ENCODE assay signal across 14 cellular contexts in genomic region chr15:87369269-87369668, GRCh38.
DNase-seq lines count a peak whose midpoint lies in the region; ATAC-seq and TF ChIP-seq lines count a peak whose summit lies in the region.
"Had no signal": no experiment of that assay in that cellular context is flagged by ENCODE, and none has a peak within 500 bp of the region (broad histone marks: within the 10 kb centered on the region; RNA-seq: fewer than 3 reads in every experiment).

No MANE protein-coding gene starts in this region.

- CTCF ChIA-PET in PC-3 (lab: Charles Lee) = no interaction called here

- no peaks in the 10 kb centered on the region for H4K20me1 ChIP-seq in PC-3 (ENCODE audit: low read length)

- H3F3A ChIP-seq in PC-3 (ENCODE audit: low read length, unreplicated experiment) = no peaks in the 10 kb centered on the region

- peak overlapping the region; percentile 29; the same call in 1 of the 2 replicates for H3K27ac ChIP-seq in PC-3 (ENCODE audit: low read length)
- H3K27ac ChIP-seq: uterus had no signal

- no peak for TF ChIP-seq CTCF in PC-3 (conservative IDR thresholded peaks at IDR 0.05; ENCODE audit: low read depth, low read length)

- H3K9me2 ChIP-seq in PC-3 (replicated peaks; ENCODE audit: low read length) = no peaks in the 10 kb centered on the region

- POLR2A ChIA-PET in PC-3 (lab: Charles Lee; ENCODE audit: unreplicated experiment) = no interaction called here

- H3K79me2 ChIP-seq in PC-3 (ENCODE audit: low read length) = no peaks in the 10 kb centered on the region

- no peak overlapping the region for H3K9ac ChIP-seq in PC-3 (ENCODE audit: low read length)

- no peaks in the 10 kb centered on the region for H3K36me3 ChIP-seq in PC-3 (ENCODE audit: low read depth, low read length)
- H3K36me3 ChIP-seq: uterus had no signal

- H3K9me3 ChIP-seq in PC-3 (ENCODE audit: low read length) = 0 out of 2 replicates have a peak, but pooled peaks cover 2% of the 10 kb centered on the region
- H3K9me3 ChIP-seq: uterus had no signal

- DNase-seq in Caki2 (ENCODE audit: low read depth) (peak; percentile 69), PC-3 (peak; percentile 74), dedifferentiated amniotic fluid mesenchymal stem cell (ENCODE audit: extremely low spot score) (peak; percentile 36), myocyte (ENCODE audit: low read depth) (peak; percentile 74), germinal center (ENCODE audit: low spot score) (no peak), anterior cingulate cortex (lab: John Stamatoyannopoulos, UW) (no peak)
- DNase-seq: activated CD4-positive, alpha-beta T cell treated with anti-CD3 and anti-CD28 coated beads for 48 hours; activated effector memory CD4-positive, alpha-beta T cell treated with anti-CD3 and anti-CD28 coated beads, Interleukin-2, amount 50 U/mL, for 16 hours; MM.1S; NCI-H446 treated with DMSO at 0.1 percent for 48 hours; uterus had no signal

- no peak overlapping the region for H3K4me3 ChIP-seq in PC-3 (ENCODE audit: low read length)
- H3K4me3 ChIP-seq: uterus had no signal

- in situ Hi-C loops in Caki2 (cut with HindIII; ENCODE audit: low pct_unique_long_range_greater_than_20kb, low sequenced_read_pairs) = no loop called here

- intact Hi-C loops in PC-3 (cut with micrococcal nuclease) = no loop called here

- BruUV-seq in PC-3 (replicated peaks; lab: Mats Ljungman, UMichigan) = no TSS peak

- H3K4me2 ChIP-seq in PC-3 (ENCODE audit: low read length) = peak overlapping the region; percentile 12; the same call in 1 of the 2 replicates

- ATAC-seq in PC-3 (no peak), GM19397 (IDR thresholded peaks at IDR 0.05; ENCODE audit: unreplicated experiment) (no peak), HG03469 (IDR thresholded peaks at IDR 0.05; ENCODE audit: unreplicated experiment) (no peak)
- ATAC-seq: HCT116 had no signal

- H3K4me1 ChIP-seq in PC-3 (ENCODE audit: insufficient read depth, low read length) = peaks cover 23% of the 10 kb centered on the region
- H3K4me1 ChIP-seq: uterus had no signal

- no peak overlapping the region for H2AFZ ChIP-seq in PC-3 (ENCODE audit: low read length)

- H3K27me3 ChIP-seq in PC-3 (ENCODE audit: low read length) = no peaks in the 10 kb centered on the region
- H3K27me3 ChIP-seq: uterus had no signal

Comparison
In these comparisons a context has a peak if more than half of its experiments do, and no peak if none do; other contexts are left out.
1. DNase-seq: peak in Caki2 (single experiment), PC-3 (single experiment), dedifferentiated amniotic fluid mesenchymal stem cell (single experiment) and myocyte (single experiment); none in germinal center (single experiment) and anterior cingulate cortex (0 of 58).